In genomic region chr1:77031101-77031662, GRCh38 we compare ENCODE assay signal across 11 cellular contexts.
A peak's percentile ranks its signal among the peaks of the same experiment; 100 is the strongest.
DNase-seq lines count a peak whose midpoint lies in the region; ATAC-seq, FAIRE-seq and TF ChIP-seq lines count a peak whose summit lies in the region.
"Had no signal": no experiment of that assay in that cellular context is flagged by ENCODE, and none has a peak within 500 bp of the region (broad histone marks: within the 10 kb centered on the region; RNA-seq: fewer than 3 reads in every experiment).

No MANE protein-coding gene starts in this region.

- no peaks in the 10 kb centered on the region for H4K20me1 ChIP-seq in endothelial cell of umbilical vein (replicated peaks; ENCODE audit: control insufficient read depth, extremely low read depth, insufficient read depth, low read length)

- H3K27me3 ChIP-seq in endothelial cell of umbilical vein (ENCODE audit: control insufficient read depth in 2 of 2, insufficient read depth in 2 of 2, low read length in 2 of 2), result peaks cover 0 to 2% of the 10 kb centered on the region in 2 experiments

- POLR2A ChIA-PET in endothelial cell of umbilical vein (lab: Charles Lee), result no interaction called here

- H3K9me3 Mint-ChIP-seq in activated T-helper 17 cell treated with anti-CD3 and anti-CD28 coated beads, Interleukin-2, amount 50 U/mL, for 72 hours, result no peaks in the 10 kb centered on the region
- H3K9me3 Mint-ChIP-seq: activated naive CD4-positive, alpha-beta T cell treated with anti-CD3 and anti-CD28 coated beads, Interleukin-2, amount 50 U/mL, for 72 hours had no signal

- H2AFZ ChIP-seq in endothelial cell of umbilical vein (ENCODE audit: low read depth, low read length), result no peak overlapping the region

- no peak overlapping the region for H3K4me2 ChIP-seq in endothelial cell of umbilical vein (ENCODE audit: insufficient read depth, low read length)

- no peak overlapping the region for H3K4me3 Mint-ChIP-seq in activated T-helper 17 cell treated with anti-CD3 and anti-CD28 coated beads, Interleukin-2, amount 50 U/mL, for 72 hours
- H3K4me3 Mint-ChIP-seq: B cell had no signal

- TF ChIP-seq POLR2A in endothelial cell of umbilical vein (IDR thresholded peaks at IDR 0.05; ENCODE audit: low read depth, low read length), result no peak
- TF ChIP-seq POLR2A in erythroblast (IDR thresholded peaks at IDR 0.05; ENCODE audit: low read length), result no peak

- H3K9ac ChIP-seq in endothelial cell of umbilical vein (replicated peaks; ENCODE audit: extremely low read depth, insufficient read depth, low read length), result no peak overlapping the region

- no peaks in the 10 kb centered on the region for H3K4me1 ChIP-seq in endothelial cell of umbilical vein (ENCODE audit: control insufficient read depth, extremely low read depth, insufficient read depth, low read length)

- no peaks in the 10 kb centered on the region for H3K36me3 Mint-ChIP-seq in activated T-helper 17 cell treated with anti-CD3 and anti-CD28 coated beads, Interleukin-2, amount 50 U/mL, for 72 hours (ENCODE audit: low read depth)
- H3K36me3 Mint-ChIP-seq: activated naive CD4-positive, alpha-beta T cell treated with anti-CD3 and anti-CD28 coated beads, Interleukin-2, amount 50 U/mL, for 72 hours had no signal

- peak; percentile 53 for DNase-seq in NCI-H82 (lab: John Stamatoyannopoulos, UW)
- DNase-seq in NCI-H82 treated with DMSO at 0.1 percent for 48 hours (lab: John Stamatoyannopoulos, UW; ENCODE audit: unreplicated experiment), result no peak
- DNase-seq in NCI-H446 treated with DMSO at 0.1 percent for 48 hours (lab: John Stamatoyannopoulos, UW), result peak; percentile 93
- DNase-seq in endothelial cell of umbilical vein (ENCODE audit: low read depth, low spot score), result peak; percentile 1
- peak; percentile 21 for DNase-seq in urothelium cell line (ENCODE audit: low spot score)
- DNase-seq in erythroblast (lab: John Stamatoyannopoulos, UW), result no peak
- DNase-seq: stimulated activated CD4-positive, alpha-beta T cell treated with anti-CD3 and anti-CD28 coated beads, Interleukin-12 subunit alpha, Interleukin-12 subunit beta, amount 100 ng/mL, for 4 hours had no signal

- no peak overlapping the region for H3K4me3 ChIP-seq in endothelial cell of umbilical vein (replicated peaks in 1 of 3; ENCODE audit: insufficient read depth in 1 of 3, low read depth in 1 of 3, low read length in 3 of 3)

- H3K79me2 ChIP-seq in endothelial cell of umbilical vein (ENCODE audit: control insufficient read depth, insufficient read depth, low read length), result no peaks in the 10 kb centered on the region

- no peaks in the 10 kb centered on the region for H3K9me1 ChIP-seq in endothelial cell of umbilical vein (replicated peaks; ENCODE audit: control insufficient read depth, extremely low read depth, insufficient read depth, low read length)

- no peak overlapping the region for H3K27ac ChIP-seq in endothelial cell of umbilical vein (ENCODE audit: insufficient read depth, low read depth, low read length)

- H3K4me1 Mint-ChIP-seq in activated T-helper 17 cell treated with anti-CD3 and anti-CD28 coated beads, Interleukin-2, amount 50 U/mL, for 72 hours, result no peaks in the 10 kb centered on the region
- H3K4me1 Mint-ChIP-seq: B cell had no signal

- intact Hi-C loops in endothelial cell of umbilical vein (cut with micrococcal nuclease), result no loop called here

- BruUV-seq in endothelial cell of umbilical vein (replicated peaks; lab: Mats Ljungman, UMichigan), result no TSS peak

- dilution Hi-C loops in endothelial cell of umbilical vein (cut with MboI; ENCODE audit: extremely low pct_ligation_motif_present, low sequenced_read_pairs), result no loop called here

- ATAC-seq in GM21717 (IDR thresholded peaks at IDR 0.05; ENCODE audit: unreplicated experiment), result no peak
- ATAC-seq in activated T-helper 17 cell treated with anti-CD3 and anti-CD28 coated beads, Interleukin-2, amount 50 U/mL, for 72 hours (replicated peaks), result no peak
- ATAC-seq: activated naive CD4-positive, alpha-beta T cell treated with anti-CD3 and anti-CD28 coated beads, Interleukin-2, amount 50 U/mL, for 72 hours had no signal

- peaks cover 13% of the 10 kb centered on the region for H3K27me3 Mint-ChIP-seq in activated T-helper 17 cell treated with anti-CD3 and anti-CD28 coated beads, Interleukin-2, amount 50 U/mL, for 72 hours

- no peaks in the 10 kb centered on the region for H3K9me3 ChIP-seq in endothelial cell of umbilical vein (replicated peaks; ENCODE audit: control insufficient read depth, insufficient read depth, low read length)

- no peak overlapping the region for H3K27ac Mint-ChIP-seq in activated T-helper 17 cell treated with anti-CD3 and anti-CD28 coated beads, Interleukin-2, amount 50 U/mL, for 72 hours
- H3K27ac Mint-ChIP-seq: activated naive CD4-positive, alpha-beta T cell treated with anti-CD3 and anti-CD28 coated beads, Interleukin-2, amount 50 U/mL, for 72 hours; B cell had no signal

- no peak for TF ChIP-seq CTCF in endothelial cell of umbilical vein (IDR thresholded peaks at IDR 0.05; ENCODE audit: extremely low read depth in 1 of 2, insufficient read depth in 1 of 2, low read depth in 1 of 2, low read length in 2 of 2)

- no peaks in the 10 kb centered on the region for H3K36me3 ChIP-seq in endothelial cell of umbilical vein (ENCODE audit: control insufficient read depth in 2 of 2, extremely low read depth in 1 of 2, insufficient read depth in 2 of 2, low read length in 2 of 2)

- FAIRE-seq in endothelial cell of umbilical vein (lab: Jason Lieb, UNC) (no peak), urothelium cell line (lab: Jason Lieb, UNC) (no peak)

- CTCF ChIA-PET in endothelial cell of umbilical vein (lab: Charles Lee), result no interaction called here

TF ChIP-seq in endothelial cell of umbilical vein, 7 proteins besides CTCF, POLR2A, EP300 and RAD21:
- no peak for TF ChIP-seq EZH2 (IDR thresholded peaks at IDR 0.05; ENCODE audit: borderline replicate concordance, low read depth, low read length, severe bottlenecking)
- TF ChIP-seq FOS (IDR thresholded peaks at IDR 0.05; ENCODE audit: borderline replicate concordance, insufficient read depth, low read length), result no peak
- no peak for TF ChIP-seq JUN (IDR thresholded peaks at IDR 0.05; ENCODE audit: borderline replicate concordance, insufficient read depth, insufficient read length, low read depth)
- no peak for TF ChIP-seq GATA2 (IDR thresholded peaks at IDR 0.05; ENCODE audit: insufficient read depth, insufficient read length, low read depth, low read length)
- TF ChIP-seq MYC (IDR thresholded peaks at IDR 0.05; ENCODE audit: low read depth, low read length), result no peak

Comparison
In these comparisons a context has a peak if more than half of its experiments do, and no peak if none do; other contexts are left out.
1. DNase-seq: peak in NCI-H82 (single experiment), NCI-H446 treated with DMSO at 0.1 percent for 48 hours (single experiment), endothelial cell of umbilical vein (single experiment) and urothelium cell line (single experiment); none in NCI-H82 treated with DMSO at 0.1 percent for 48 hours (single experiment) and erythroblast (0 of 2).